8 cellular contexts compared by ENCODE assay signal in the genomic region with DNA sequence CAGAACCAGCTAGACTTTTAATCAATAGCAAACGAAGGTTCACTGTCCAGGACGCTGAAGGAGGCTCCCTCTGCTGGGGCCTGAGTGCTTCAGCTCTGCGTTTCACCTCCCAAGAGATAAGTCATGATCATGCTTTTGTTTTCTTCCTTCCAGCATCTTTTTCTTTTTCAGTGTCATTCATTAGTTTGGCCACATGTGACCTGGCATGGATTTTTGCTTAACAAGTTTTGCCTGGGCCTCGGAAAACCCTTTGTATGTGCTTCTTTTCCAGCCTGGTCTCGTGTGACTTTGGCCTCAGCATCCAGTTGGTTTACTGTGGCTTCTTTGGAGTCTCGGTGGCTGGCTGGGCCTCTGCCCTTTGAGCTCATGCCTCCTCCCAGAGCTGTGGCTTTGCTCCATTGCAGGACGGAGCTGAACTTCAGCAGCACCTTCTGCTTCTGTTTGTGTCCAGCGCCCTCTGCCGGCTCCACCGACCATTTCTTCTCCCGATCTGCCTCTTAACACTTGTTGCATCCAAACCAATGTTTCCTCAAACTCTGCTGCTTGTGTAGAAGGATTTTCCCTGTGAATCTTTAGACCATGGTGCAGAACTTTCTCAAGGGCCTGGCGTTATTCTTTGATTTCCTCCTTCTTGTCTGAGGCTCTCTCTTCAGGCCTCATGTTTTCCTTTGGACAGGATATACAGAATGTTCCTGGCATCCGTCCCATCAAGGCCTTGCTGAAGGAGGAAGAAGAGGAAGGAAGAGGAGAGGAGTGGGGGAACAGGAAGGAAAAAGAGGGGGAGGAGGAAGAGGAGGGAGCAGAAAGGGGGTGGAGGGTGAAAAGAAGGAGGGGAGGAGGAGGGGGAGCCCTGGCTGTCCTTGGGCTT. TPM values are rescaled to one million over a fixed set of nuclear protein-coding genes. Genes with fewer than 3 reads are reported as not detected.
A peak's percentile ranks its signal among the peaks of the same experiment; 100 is the strongest.
DNase-seq lines count a peak whose midpoint lies in the region; ATAC-seq, FAIRE-seq and TF ChIP-seq lines count a peak whose summit lies in the region.

No MANE protein-coding gene starts in this region.

- 43% methylated on average over 13 of the region's 13 CpGs; no CpG with 5 or more reads in 1 of the 2 experiments for WGBS in H1 (ENCODE audit: extremely low coverage in 1 of 2, insufficient coverage in 1 of 2, insufficient read length in 1 of 2, insufficient replicate concordance in 2 of 2, low coverage in 1 of 2, low lambda C conversion rate in 2 of 2, missing lambda C conversion rate in 1 of 2), 2 experiments
- WGBS in mesendoderm (ENCODE audit: extremely low coverage, insufficient coverage, low lambda C conversion rate), result no CpG with 5 or more reads among the region's 13 CpGs

- no peak overlapping the region for H2BK20ac ChIP-seq in H1 (ENCODE audit: low read length)

- H4K8ac ChIP-seq in H1 (ENCODE audit: extremely low read depth, insufficient read depth, low read length) (no peak overlapping the region), mesendoderm (ENCODE audit: low read depth, low read length) (no peak overlapping the region)

- no peaks in the 10 kb centered on the region for H3K9me3 ChIP-seq in CD4-positive, CD25-positive, alpha-beta regulatory T cell (ENCODE audit: control insufficient read depth in 2 of 2, low read length in 2 of 2)
- H3K9me3 ChIP-seq in HEK293 (ENCODE audit: control insufficient read depth, insufficient read depth, low read depth, low read length) (no peaks in the 10 kb centered on the region), H1 (ENCODE audit: insufficient read depth in 2 of 2, low read depth in 1 of 2, low read length in 1 of 2) (no peaks in the 10 kb centered on the region)

- H3K9ac ChIP-seq in H1 (replicated peaks in 1 of 4; ENCODE audit: extremely low read depth in 1 of 4, low read depth in 3 of 4, low read length in 3 of 4) (no peak overlapping the region), mesendoderm (ENCODE audit: low read length) (no peak overlapping the region)

- TF ChIP-seq CTCF in HEK293 (tag by site-specific recombination; IDR thresholded peaks at IDR 0.05) (peak; percentile 84), H1 (IDR thresholded peaks at IDR 0.05; ENCODE audit: control extremely low read depth in 1 of 3, insufficient read depth in 1 of 3, low read depth in 1 of 3, low read length in 3 of 3) (peak; percentile 80 to 92 (median 90))
- TF ChIP-seq CTCF in activated CD8-positive, alpha-beta T cell treated with anti-CD3 and anti-CD28 coated beads for 36 hours (IDR thresholded peaks at IDR 0.05), result peak; percentile 79

- no peaks in the 10 kb centered on the region for H3K27me3 ChIP-seq in CD4-positive, CD25-positive, alpha-beta regulatory T cell (ENCODE audit: control insufficient read depth, insufficient read depth, low read length)
- H3K27me3 ChIP-seq in H1 (replicated peaks in 1 of 4; ENCODE audit: control insufficient read depth in 3 of 4, extremely low read depth in 1 of 4, insufficient read depth in 3 of 4, low read length in 3 of 4), result no peaks in the 10 kb centered on the region
- H3K27me3 ChIP-seq in mesendoderm (ENCODE audit: insufficient read depth, low read length, poor library complexity), result no peaks in the 10 kb centered on the region

- TF ChIP-seq RAD21 in H1 (IDR thresholded peaks at IDR 0.05 in 1 of 2, conservative IDR thresholded peaks at IDR 0.05 in 1 of 2; ENCODE audit: low read depth in 2 of 2, low read length in 2 of 2), result peak; percentile 81 to 84

- H2AK5ac ChIP-seq in H1 (ENCODE audit: low read depth, low read length) (no peak overlapping the region), mesendoderm (ENCODE audit: low read length) (no peak overlapping the region)

- POLR2A ChIA-PET in HEK293 (lab: Yijun Ruan, JAX) (interaction anchor here (1.0 kb wide), 1 partner anchor 103 kb away, joined by 4 read pairs; no protein-coding TSS in a partner anchor), H1 (lab: Charles Lee; ENCODE audit: partially characterized antibody) (interaction anchor here (0.6 to 2.9 kb wide), 3 partner anchors 24 to 27 kb away, joined by 3 to 13 read pairs (median 5); partner anchors contain the start of genes HES6 and PER2)
- POLR2A ChIA-PET in activated CD8-positive, alpha-beta T cell treated with anti-CD3 and anti-CD28 coated beads for 36 hours (lab: Charles Lee), result no interaction called here

- no peak overlapping the region; the same call in 1 of the 2 replicates for H2AFZ ChIP-seq in H1 (ENCODE audit: low read length)

- no peak overlapping the region for H3K4me3 ChIP-seq in CD4-positive, CD25-positive, alpha-beta regulatory T cell (ENCODE audit: low read depth, low read length)
- no peak overlapping the region for H3K4me3 ChIP-seq in HEK293 (ENCODE audit: low read depth, low read length)
- H3K4me3 ChIP-seq in H1 (ENCODE audit: extremely low read depth in 1 of 4, insufficient read depth in 2 of 4, low read depth in 3 of 4, low read length in 4 of 4), result no peak overlapping the region
- H3K4me3 ChIP-seq in mesendoderm (ENCODE audit: low read length), result no peak overlapping the region

- H2BK120ac ChIP-seq in H1 (replicated peaks; ENCODE audit: low read depth, low read length) (no peak overlapping the region), mesendoderm (ENCODE audit: low read depth, low read length) (no peak overlapping the region)

- H3K4ac ChIP-seq in H1 (replicated peaks; ENCODE audit: insufficient read length, low read depth, low read length), result no peak overlapping the region
- H3K4ac ChIP-seq in mesendoderm (ENCODE audit: low read depth, low read length), result no peak overlapping the region

- H3K79me2 ChIP-seq in H1 (ENCODE audit: control insufficient read depth in 1 of 2, insufficient read depth in 2 of 2, low read length in 2 of 2) (no peaks in the 10 kb centered on the region), mesendoderm (ENCODE audit: control insufficient read depth, insufficient read depth, low read length) (no peaks in the 10 kb centered on the region)

- peaks cover 21% of the 10 kb centered on the region for H3K36me3 ChIP-seq in CD4-positive, CD25-positive, alpha-beta regulatory T cell (ENCODE audit: control insufficient read depth, insufficient read depth, low read length)
- peaks cover 0 to 15% of the 10 kb centered on the region in 2 experiments; a peak in 1 of 3 replicates for H3K36me3 ChIP-seq in HEK293 (ENCODE audit: control insufficient read depth in 2 of 2, insufficient read depth in 1 of 2, low read length in 2 of 2)
- no peaks in the 10 kb centered on the region; a peak in 1 of 8 replicates for H3K36me3 ChIP-seq in H1 (ENCODE audit: control insufficient read depth in 2 of 4, insufficient read depth in 4 of 4, low read length in 3 of 4)
- peaks cover 2% of the 10 kb centered on the region for H3K36me3 ChIP-seq in mesendoderm (ENCODE audit: control insufficient read depth, insufficient read depth, low read length)

- peak overlapping the region in 1 of 3 donors; percentile 53 for H3K27ac Mint-ChIP-seq in CD4-positive, CD25-positive, alpha-beta regulatory T cell
- H3K27ac Mint-ChIP-seq in activated CD8-positive, alpha-beta T cell treated with anti-CD3 and anti-CD28 coated beads for 36 hours, result no peak overlapping the region

- CTCF ChIA-PET in HEK293 (lab: Yijun Ruan, JAX) (interaction anchor here (0.5 to 4.9 kb wide), 36 partner anchors 8 to 990 kb away, joined by 3 to 54 read pairs (median 4); partner anchors contain the start of genes ERFE and PER2), H1 (lab: Charles Lee; ENCODE audit: partially characterized antibody) (interaction anchor here (0.5 to 17.1 kb wide), 32 partner anchors 14 to 170 kb away, joined by 3 to 298 read pairs (median 4); no protein-coding TSS in a partner anchor)
- CTCF ChIA-PET in activated CD8-positive, alpha-beta T cell treated with anti-CD3 and anti-CD28 coated beads for 36 hours (lab: Charles Lee), result interaction anchor here (0.6 to 3.9 kb wide), 45 partner anchors 9 to 1846 kb away, joined by 3 to 55 read pairs (median 3); partner anchors contain the start of genes HES6, ILKAP and PER2

- H3K14ac ChIP-seq in H1 (ENCODE audit: insufficient read length), result no peak overlapping the region

- TF ChIP-seq POLR2A in H1 (IDR thresholded peaks at IDR 0.05; ENCODE audit: control extremely low read depth in 1 of 2, low read depth in 2 of 2, low read length in 2 of 2), result no peak

- no peaks in the 10 kb centered on the region for H3K23me2 ChIP-seq in H1 (ENCODE audit: low read depth, low read length)

- H3K18ac ChIP-seq in H1 (ENCODE audit: extremely low read depth, low read length), result no peak overlapping the region
- no peak overlapping the region for H3K18ac ChIP-seq in mesendoderm (ENCODE audit: low read length)

- H2BK5ac ChIP-seq in H1 (ENCODE audit: low read depth, low read length) (no peak overlapping the region; the same call in 1 of the 2 replicates), mesendoderm (ENCODE audit: low read length) (no peak overlapping the region)

- no peak overlapping the region for H4K91ac ChIP-seq in H1 (replicated peaks; ENCODE audit: insufficient read length, low read length)

- H2BK15ac ChIP-seq in H1 (ENCODE audit: low read length) (no peak overlapping the region), mesendoderm (replicated peaks; ENCODE audit: low read depth) (no peak overlapping the region)

- intact Hi-C loops in activated CD8-positive, alpha-beta T cell treated with anti-CD3 and anti-CD28 coated beads for 36 hours (cut with micrococcal nuclease), result no loop called here

- peaks cover 0 to 7% (median 5%) of the 10 kb centered on the region in 4 donors for H3K4me1 Mint-ChIP-seq in CD4-positive, CD25-positive, alpha-beta regulatory T cell
- no peaks in the 10 kb centered on the region for H3K4me1 Mint-ChIP-seq in activated CD8-positive, alpha-beta T cell treated with anti-CD3 and anti-CD28 coated beads for 36 hours (ENCODE audit: low read depth)

- H3K9me3 Mint-ChIP-seq in CD4-positive, CD25-positive, alpha-beta regulatory T cell, result peaks cover 0 to 1% (median 0%) of the 10 kb centered on the region in 7 donors
- no peaks in the 10 kb centered on the region for H3K9me3 Mint-ChIP-seq in activated CD8-positive, alpha-beta T cell treated with anti-CD3 and anti-CD28 coated beads for 36 hours

- H2BK12ac ChIP-seq in H1 (ENCODE audit: low read depth, low read length), result no peak overlapping the region

- peaks cover 34% of the 10 kb centered on the region for H3K36me3 Mint-ChIP-seq in CD4-positive, CD25-positive, alpha-beta regulatory T cell
- peaks cover 19% of the 10 kb centered on the region for H3K36me3 Mint-ChIP-seq in activated CD8-positive, alpha-beta T cell treated with anti-CD3 and anti-CD28 coated beads for 36 hours (ENCODE audit: low read depth)

- no peaks in the 10 kb centered on the region for H3K4me1 ChIP-seq in CD4-positive, CD25-positive, alpha-beta regulatory T cell (ENCODE audit: control insufficient read depth, insufficient read depth, low read length, poor library complexity, severe bottlenecking)
- no peaks in the 10 kb centered on the region for H3K4me1 ChIP-seq in HEK293 (ENCODE audit: control insufficient read depth, insufficient read depth, low read length)
- peaks cover 0 to 2% (median 0%) of the 10 kb centered on the region in 4 experiments; a peak in 1 of 7 replicates for H3K4me1 ChIP-seq in H1 (replicated peaks in 1 of 4; ENCODE audit: control insufficient read depth in 3 of 4, insufficient read depth in 4 of 4, low read length in 3 of 4)
- H3K4me1 ChIP-seq in mesendoderm (ENCODE audit: control insufficient read depth, low read depth, low read length), result no peaks in the 10 kb centered on the region

- no peaks in the 10 kb centered on the region for H3K27me3 Mint-ChIP-seq in CD4-positive, CD25-positive, alpha-beta regulatory T cell
- no peaks in the 10 kb centered on the region for H3K27me3 Mint-ChIP-seq in activated CD8-positive, alpha-beta T cell treated with anti-CD3 and anti-CD28 coated beads for 36 hours

- H3K4me2 ChIP-seq in H1 (ENCODE audit: insufficient read depth in 1 of 2, low read depth in 2 of 2, low read length in 2 of 2), result no peak overlapping the region
- no peak overlapping the region for H3K4me2 ChIP-seq in mesendoderm (ENCODE audit: low read length)

- no peak overlapping the region for H3K23ac ChIP-seq in H1 (ENCODE audit: insufficient read length)
- H3K23ac ChIP-seq in mesendoderm (ENCODE audit: low read length), result no peak overlapping the region

- peak; percentile 44 to 68 for ATAC-seq in CD4-positive, CD25-positive, alpha-beta regulatory T cell (ENCODE audit: low read depth in 2 of 2)
- peak; percentile 84 for ATAC-seq in activated CD8-positive, alpha-beta T cell treated with anti-CD3 and anti-CD28 coated beads for 36 hours
- ATAC-seq in GM19463 (IDR thresholded peaks at IDR 0.05; ENCODE audit: unreplicated experiment), result no peak

- no peak overlapping the region for H3K27ac ChIP-seq in CD4-positive, CD25-positive, alpha-beta regulatory T cell (ENCODE audit: insufficient read depth, low read length, poor library complexity, severe bottlenecking)
- no peak overlapping the region for H3K27ac ChIP-seq in HEK293 (ENCODE audit: extremely low read depth, low read depth, low read length)
- no peak overlapping the region for H3K27ac ChIP-seq in H1 (ENCODE audit: low read depth, low read length)
- H3K27ac ChIP-seq in mesendoderm (ENCODE audit: low read depth, low read length), result no peak overlapping the region

- H3K56ac ChIP-seq in H1 (replicated peaks; ENCODE audit: insufficient read length, low read depth, low read length) (no peak overlapping the region), mesendoderm (ENCODE audit: low read length) (no peak overlapping the region)

- H3K79me1 ChIP-seq in H1 (ENCODE audit: low read depth, low read length) (no peaks in the 10 kb centered on the region), mesendoderm (ENCODE audit: low read length) (no peaks in the 10 kb centered on the region)

- peaks cover 0 to 2% of the 10 kb centered on the region in 2 experiments for H4K20me1 ChIP-seq in H1 (replicated peaks in 1 of 2; ENCODE audit: control insufficient read depth in 1 of 2, insufficient read depth in 2 of 2, low read length in 2 of 2)

- H4K5ac ChIP-seq in H1 (ENCODE audit: insufficient read length, low read depth, low read length), result no peak overlapping the region
- H4K5ac ChIP-seq in mesendoderm (ENCODE audit: low read length), result no peak overlapping the region

- no peak for TF ChIP-seq EP300 in H1 (IDR thresholded peaks at IDR 0.05; ENCODE audit: borderline replicate concordance in 1 of 2, low read depth in 2 of 2, low read length in 2 of 2)

- H3K4me3 Mint-ChIP-seq in CD4-positive, CD25-positive, alpha-beta regulatory T cell, result no peak overlapping the region
- no peak overlapping the region for H3K4me3 Mint-ChIP-seq in activated CD8-positive, alpha-beta T cell treated with anti-CD3 and anti-CD28 coated beads for 36 hours

- peak; percentile 95 for FAIRE-seq in H1 (lab: Jason Lieb, UNC)

- DNase-seq in CD4-positive, CD25-positive, alpha-beta regulatory T cell, result peak; percentile 50 to 84 (median 70)
- peak; percentile 83 for DNase-seq in NCI-H82 treated with DMSO at 0.1 percent for 48 hours (lab: John Stamatoyannopoulos, UW; ENCODE audit: unreplicated experiment)
- peak; percentile 89 for DNase-seq in activated CD8-positive, alpha-beta T cell treated with anti-CD3 and anti-CD28 coated beads for 36 hours
- DNase-seq in H1 (ENCODE audit: low read depth in 1 of 2, low spot score in 2 of 2), result peak; percentile 84 to 91
- peak; percentile 94 for DNase-seq in mesendoderm
- DNase-seq in stimulated activated CD8-positive, alpha-beta memory T cell treated with anti-CD3 and anti-CD28 coated beads, Interleukin-15, amount 100 ng/mL, for 24 hours (ENCODE audit: low read depth), result peak; percentile 40

RNA-seq across cellular contexts. Expression of gene HES6, which starts 23.6 kb away (rescaled TPM):
- 1.5 TPM for total RNA-seq in CD4-positive, CD25-positive, alpha-beta regulatory T cell
- polyA plus RNA-seq in CD4-positive, CD25-positive, alpha-beta regulatory T cell, result 1 to 10 TPM; 2.1 to 3.9 (median 2.5) TPM
- 1 to 10 TPM; 5.2 to 5.6 TPM for total RNA-seq in activated CD8-positive, alpha-beta T cell treated with anti-CD3 and anti-CD28 coated beads for 36 hours
- total RNA-seq in H1 (2021; fragmentation: NEBNext Ultra II Directional; extraction: Animal tissue kit (Norgen Biotek cat#: 25700)), result 35.2 and 36.3 TPM in 2 replicates
- polyA plus RNA-seq in H1 (2011; rRNA removed), result 32.6 and 58.9 TPM in 2 replicates
- 46.1 TPM for polyA plus RNA-seq in H1 (2011; cell fraction: cytosol; rRNA removed)
- 114 TPM for polyA plus RNA-seq in H1 (2011; cell fraction: nucleus; rRNA removed)
- 23.0 to 32.3 TPM (median 28.2 TPM) in 4 replicates for polyA plus RNA-seq in H1 (2012, experiment 1 of 2)
- polyA plus RNA-seq in H1 (2012, experiment 2 of 2), result 22.4 TPM
- polyA plus RNA-seq in H1 (2013, experiment 1 of 2), result 34.8 TPM
- polyA plus RNA-seq in H1 (2013, experiment 2 of 2), result 33.0 TPM
- polyA minus RNA-seq in H1 (2011; rRNA and poly(A)+ RNA removed), result 2.3 and 2.4 TPM in 2 replicates
- 13.8 TPM for polyA minus RNA-seq in H1 (2011; cell fraction: cytosol; rRNA and poly(A)+ RNA removed)
- polyA minus RNA-seq in H1 (2011; cell fraction: nucleus; rRNA and poly(A)+ RNA removed), result 35.0 TPM
- polyA plus RNA-seq in mesendoderm (2013, experiment 1 of 2), result 14.7 TPM
- polyA plus RNA-seq in mesendoderm (2013, experiment 2 of 2), result 14.6 TPM

RNA-seq across cellular contexts. Expression of gene PER2, which starts 25.0 kb away (rescaled TPM):
- total RNA-seq in CD4-positive, CD25-positive, alpha-beta regulatory T cell, result 29.7 TPM
- polyA plus RNA-seq in CD4-positive, CD25-positive, alpha-beta regulatory T cell, result 1 to 10 TPM; 1.8 to 5.0 (median 3.3) TPM
- total RNA-seq in activated CD8-positive, alpha-beta T cell treated with anti-CD3 and anti-CD28 coated beads for 36 hours, result 10 to 100 TPM; 17.4 to 17.6 TPM
- 5.5 TPM in 2 replicates for total RNA-seq in H1 (2021; fragmentation: NEBNext Ultra II Directional; extraction: Animal tissue kit (Norgen Biotek cat#: 25700))
- 0.91 and 0.99 TPM in 2 replicates for polyA plus RNA-seq in H1 (2011; rRNA removed)
- polyA plus RNA-seq in H1 (2011; cell fraction: cytosol; rRNA removed), result 0.78 TPM
- 2.3 TPM for polyA plus RNA-seq in H1 (2011; cell fraction: nucleus; rRNA removed)
- polyA plus RNA-seq in H1 (2012, experiment 1 of 2), result 2.0 to 2.9 TPM (median 2.3 TPM) in 4 replicates
- 0.73 TPM for polyA plus RNA-seq in H1 (2012, experiment 2 of 2)
- polyA plus RNA-seq in H1 (2013, experiment 1 of 2), result 1.5 TPM
- 1.6 TPM for polyA plus RNA-seq in H1 (2013, experiment 2 of 2)
- polyA minus RNA-seq in H1 (2011; rRNA and poly(A)+ RNA removed), result 4.9 and 7.3 TPM in 2 replicates
- polyA minus RNA-seq in H1 (2011; cell fraction: cytosol; rRNA and poly(A)+ RNA removed), result 3.7 TPM
- 7.2 TPM for polyA minus RNA-seq in H1 (2011; cell fraction: nucleus; rRNA and poly(A)+ RNA removed)
- 2.2 TPM for polyA plus RNA-seq in mesendoderm (2013, experiment 1 of 2)
- 2.0 TPM for polyA plus RNA-seq in mesendoderm (2013, experiment 2 of 2)

RNA-seq across cellular contexts. Expression of gene TRAF3IP1, which starts 56.9 kb away (rescaled TPM):
- 9.9 TPM for total RNA-seq in CD4-positive, CD25-positive, alpha-beta regulatory T cell
- 1 to 10 TPM; 3.1 to 3.8 (median 3.4) TPM for polyA plus RNA-seq in CD4-positive, CD25-positive, alpha-beta regulatory T cell
- total RNA-seq in activated CD8-positive, alpha-beta T cell treated with anti-CD3 and anti-CD28 coated beads for 36 hours, result 1 to 10 TPM; 7.1 to 7.9 TPM
- total RNA-seq in H1 (2021; fragmentation: NEBNext Ultra II Directional; extraction: Animal tissue kit (Norgen Biotek cat#: 25700)), result 15.9 and 17.5 TPM in 2 replicates
- polyA plus RNA-seq in H1 (2011; rRNA removed), result 2.3 and 2.8 TPM in 2 replicates
- polyA plus RNA-seq in H1 (2011; cell fraction: cytosol; rRNA removed), result 4.4 TPM
- polyA plus RNA-seq in H1 (2011; cell fraction: nucleus; rRNA removed), result 2.4 TPM
- polyA plus RNA-seq in H1 (2012, experiment 1 of 2), result 10.7 to 16.8 TPM (median 13.9 TPM) in 4 replicates
- polyA plus RNA-seq in H1 (2012, experiment 2 of 2), result 0.98 TPM
- 9.9 TPM for polyA plus RNA-seq in H1 (2013, experiment 1 of 2)
- 8.7 TPM for polyA plus RNA-seq in H1 (2013, experiment 2 of 2)
- polyA minus RNA-seq in H1 (2011; rRNA and poly(A)+ RNA removed), result 3.5 and 8.0 TPM in 2 replicates
- polyA minus RNA-seq in H1 (2011; cell fraction: cytosol; rRNA and poly(A)+ RNA removed), result 6.5 TPM
- polyA minus RNA-seq in H1 (2011; cell fraction: nucleus; rRNA and poly(A)+ RNA removed), result 4.1 TPM
- polyA plus RNA-seq in mesendoderm (2013, experiment 1 of 2), result 11.7 TPM
- polyA plus RNA-seq in mesendoderm (2013, experiment 2 of 2), result 12.0 TPM

RNA-seq across cellular contexts. Expression of gene ILKAP, which starts 59.9 kb away (rescaled TPM):
- 122 TPM for total RNA-seq in CD4-positive, CD25-positive, alpha-beta regulatory T cell
- 10 to 100 TPM; 39.7 to 52.4 (median 49.2) TPM for polyA plus RNA-seq in CD4-positive, CD25-positive, alpha-beta regulatory T cell
- 10 to 100 TPM; 42.1 to 43.3 TPM for total RNA-seq in activated CD8-positive, alpha-beta T cell treated with anti-CD3 and anti-CD28 coated beads for 36 hours
- 30.4 and 33.8 TPM in 2 replicates for total RNA-seq in H1 (2021; fragmentation: NEBNext Ultra II Directional; extraction: Animal tissue kit (Norgen Biotek cat#: 25700))
- 23.5 and 29.4 TPM in 2 replicates for polyA plus RNA-seq in H1 (2011; rRNA removed)
- polyA plus RNA-seq in H1 (2011; cell fraction: cytosol; rRNA removed), result 35.7 TPM
- polyA plus RNA-seq in H1 (2011; cell fraction: nucleus; rRNA removed), result 41.3 TPM
- 23.2 to 32.3 TPM (median 29.4 TPM) in 4 replicates for polyA plus RNA-seq in H1 (2012, experiment 1 of 2)
- 29.2 TPM for polyA plus RNA-seq in H1 (2012, experiment 2 of 2)
- 23.9 TPM for polyA plus RNA-seq in H1 (2013, experiment 1 of 2)
- 24.4 TPM for polyA plus RNA-seq in H1 (2013, experiment 2 of 2)
- polyA minus RNA-seq in H1 (2011; rRNA and poly(A)+ RNA removed), result 23.3 and 23.4 TPM in 2 replicates
- polyA minus RNA-seq in H1 (2011; cell fraction: cytosol; rRNA and poly(A)+ RNA removed), result 7.9 TPM
- 37.9 TPM for polyA minus RNA-seq in H1 (2011; cell fraction: nucleus; rRNA and poly(A)+ RNA removed)
- polyA plus RNA-seq in mesendoderm (2013, experiment 1 of 2), result 25.4 TPM
- polyA plus RNA-seq in mesendoderm (2013, experiment 2 of 2), result 25.4 TPM

Comparison
In these comparisons a context has a peak if more than half of its experiments do, and no peak if none do; other contexts are left out.
1. DNase-seq: peak in every context shown above with its lines; median percentile 94 in mesendoderm; 89 in activated CD8-positive, alpha-beta T cell treated with anti-CD3 and anti-CD28 coated beads for 36 hours; 88 in H1; 83 in NCI-H82 treated with DMSO at 0.1 percent for 48 hours; 70 in CD4-positive, CD25-positive, alpha-beta regulatory T cell; 40 in stimulated activated CD8-positive, alpha-beta memory T cell treated with anti-CD3 and anti-CD28 coated beads, Interleukin-15, amount 100 ng/mL, for 24 hours.